Comparison of ENCODE assay signal across 21 cellular contexts in the genomic region with DNA sequence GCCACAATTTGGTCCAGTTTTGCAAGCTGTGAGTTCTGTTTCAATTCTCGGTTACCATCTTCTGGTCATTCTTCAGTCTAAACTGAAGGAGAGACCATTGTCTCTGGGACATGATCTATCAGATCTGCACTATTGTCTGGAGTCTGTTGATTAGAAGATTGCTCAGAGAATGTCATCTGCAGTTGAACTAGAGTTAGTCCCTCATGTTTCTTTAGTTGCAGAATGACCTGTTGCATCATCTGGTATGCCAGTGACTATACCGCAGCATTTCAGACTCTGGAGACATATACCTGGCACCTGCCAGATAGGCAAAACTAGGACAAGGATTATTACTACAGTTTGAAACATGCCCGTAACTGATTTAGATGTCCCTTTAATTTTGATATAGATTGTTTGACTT.
A peak's percentile ranks its signal among the peaks of the same experiment; 100 is the strongest.
DNase-seq lines count a peak whose midpoint lies in the region; ATAC-seq, FAIRE-seq and TF ChIP-seq lines count a peak whose summit lies in the region.
"Had no signal": no experiment of that assay in that cellular context is flagged by ENCODE, and none has a peak within 500 bp of the region (broad histone marks: within the 10 kb centered on the region; RNA-seq: fewer than 3 reads in every experiment).

No MANE protein-coding gene starts in this region.

- no peak overlapping the region for H3K9ac ChIP-seq in MM.1S (ENCODE audit: low read length)
- no peak overlapping the region for H3K9ac ChIP-seq in K562 (ENCODE audit: insufficient read depth in 1 of 2, low read depth in 2 of 2, low read length in 2 of 2)

- no peak for ATAC-seq in GM23338
- no peak; the same call in 2 of the 3 replicates for ATAC-seq in K562
- no peak for ATAC-seq in left lobe of liver
- ATAC-seq: A549 had no signal

- DNase-seq in GM12892 (ENCODE audit: insufficient read length) = no peak
- DNase-seq in GM23338 (ENCODE audit: low spot score) = no peak
- no peak for DNase-seq in MM.1S
- DNase-seq in K562 (ENCODE audit: extremely low read depth in 1 of 4, low spot score in 3 of 4) = no peak
- DNase-seq in MV-4-11 (lab: John Stamatoyannopoulos, UW) = no peak
- DNase-seq in left lobe of liver (ENCODE audit: low spot score) = no peak
- DNase-seq in activated CD4-positive, CD25-positive, alpha-beta regulatory T cell treated with anti-CD3 and anti-CD28 coated beads, Interleukin-2, amount 50 U/mL, for 72 hours = no peak
- no peak for DNase-seq in ACHN
- DNase-seq: 8988T; C1 segment of cervical spinal cord; Calu3; CD4-positive, alpha-beta memory T cell; COR-L47; DMS53; DMS79 treated with DMSO at 0.1 percent for 48 hours; GF-D8; GOT3 had no signal

- CTCF ChIA-PET in K562 (lab: Yijun Ruan, JAX; ENCODE audit: low intra/inter-chr PET ratio) = no interaction called here

- no TSS peak for BruUV-seq in K562 (replicated peaks; lab: Mats Ljungman, UMichigan)

- H3K36me3 Mint-ChIP-seq in GM23338 (ENCODE audit: low read depth) = no peaks in the 10 kb centered on the region
- H3K36me3 Mint-ChIP-seq: CD4-positive, alpha-beta memory T cell had no signal

- no peak for TF ChIP-seq RAD21 in K562 (CRISPR knock-in tag; conservative IDR thresholded peaks at IDR 0.05 in 1 of 2, IDR thresholded peaks at IDR 0.05 in 1 of 2)

- no peaks in the 10 kb centered on the region for H3K79me2 ChIP-seq in GM23338 (replicated peaks; ENCODE audit: insufficient read depth)
- H3K79me2 ChIP-seq in MM.1S (ENCODE audit: low read length) = no peaks in the 10 kb centered on the region
- H3K79me2 ChIP-seq in K562 (ENCODE audit: control insufficient read depth, insufficient read depth, low read length) = no peaks in the 10 kb centered on the region

- H3K27ac ChIP-seq in GM23338 (ENCODE audit: low read depth) (no peak overlapping the region), MM.1S (ENCODE audit: low read length) (no peak overlapping the region), K562 (ENCODE audit: extremely low read depth, low read depth, low read length) (no peak overlapping the region)
- H3K27ac ChIP-seq: A549 had no signal

- H3K4me1 Mint-ChIP-seq in GM23338 = no peaks in the 10 kb centered on the region
- H3K4me1 Mint-ChIP-seq: CD4-positive, alpha-beta memory T cell had no signal

- H3K9me3 ChIP-seq in MM.1S (replicated peaks; ENCODE audit: insufficient read depth, low read length) (no peaks in the 10 kb centered on the region), K562 (replicated peaks; ENCODE audit: control insufficient read depth, insufficient read depth, low read depth, low read length) (no peaks in the 10 kb centered on the region)
- H3K9me3 ChIP-seq: A549, HAP-1 had no signal

- H3K4me3 ChIP-seq in GM23338 (no peak overlapping the region), MM.1S (ENCODE audit: low read length) (no peak overlapping the region), K562 (no peak overlapping the region)
- H3K4me3 ChIP-seq: A549, HAP-1 had no signal

- no peaks in the 10 kb centered on the region for H3K9me1 ChIP-seq in K562 (ENCODE audit: control insufficient read depth, insufficient read depth, low read length)

- no peaks in the 10 kb centered on the region for H3K9me3 Mint-ChIP-seq in GM23338

- TF ChIP-seq CTCF in GM23338 (conservative IDR thresholded peaks at IDR 0.05; ENCODE audit: low read depth in 2 of 2) = no peak
- no peak for TF ChIP-seq CTCF in MM.1S (IDR thresholded peaks at IDR 0.05; ENCODE audit: low read length)
- TF ChIP-seq CTCF in K562 (IDR thresholded peaks at IDR 0.05 in 2 of 3, conservative IDR thresholded peaks at IDR 0.05 in 1 of 3; ENCODE audit: insufficient read depth in 2 of 3, low read depth in 1 of 3, low read length in 3 of 3) = no peak

- H3K4me1 ChIP-seq in GM23338 (ENCODE audit: insufficient read depth) (no peaks in the 10 kb centered on the region), MM.1S (ENCODE audit: low read length) (peaks cover 27% of the 10 kb centered on the region), K562 (replicated peaks in 1 of 2; ENCODE audit: control insufficient read depth in 2 of 2, insufficient read depth in 2 of 2, low read length in 2 of 2) (peaks cover 0 to 3% of the 10 kb centered on the region in 2 experiments; a peak in 2 of 5 replicates)
- H3K4me1 ChIP-seq: A549, HAP-1 had no signal

- no peak for TF ChIP-seq POLR2A in GM12892 (IDR thresholded peaks at IDR 0.05; ENCODE audit: low read depth, low read length)
- no peak for TF ChIP-seq POLR2A in K562 (conservative IDR thresholded peaks at IDR 0.05)

- H3K27ac Mint-ChIP-seq in GM23338 = no peak overlapping the region
- H3K27ac Mint-ChIP-seq: CD4-positive, alpha-beta memory T cell had no signal

- H3K27me3 Mint-ChIP-seq in GM23338 (ENCODE audit: insufficient read depth, low read depth, poor library complexity) = no peaks in the 10 kb centered on the region

- H2AFZ ChIP-seq in GM23338 (0 out of 2 replicates have a peak overlapping the region, but pooled peaks have one; percentile 14), MM.1S (ENCODE audit: low read length) (peak overlapping the region; percentile 12; the same call in 1 of the 2 replicates), K562 (ENCODE audit: low read depth, low read length) (no peak overlapping the region)

- FAIRE-seq in GM12892 (lab: Jason Lieb, UNC) (peak; percentile 44), K562 (lab: Jason Lieb, UNC) (peak; percentile 15)
- FAIRE-seq: A549, GM12891, H54 had no signal

- POLR2A ChIA-PET in K562 (lab: Yijun Ruan, JAX) = interaction anchor here (0.6 kb wide), 1 partner anchor 152 kb away, joined by 5 read pairs; no protein-coding TSS in a partner anchor

- H4K20me1 ChIP-seq in GM23338 (replicated peaks; ENCODE audit: insufficient read depth) = no peaks in the 10 kb centered on the region
- no peaks in the 10 kb centered on the region for H4K20me1 ChIP-seq in MM.1S (ENCODE audit: insufficient read depth, low read length)
- no peaks in the 10 kb centered on the region for H4K20me1 ChIP-seq in K562 (replicated peaks; ENCODE audit: control insufficient read depth, insufficient read depth, low read length)

- intact Hi-C loops in K562 (cut with micrococcal nuclease) = loop anchor here (10.0 kb wide), 1 partner anchor 559 kb away; no protein-coding TSS in a partner anchor

- TF ChIP-seq EP300 in K562 (IDR thresholded peaks at IDR 0.05; ENCODE audit: low read length) = no peak

- H3K9me2 ChIP-seq in GM23338 (ENCODE audit: insufficient read depth) (no peaks in the 10 kb centered on the region), MM.1S (replicated peaks; ENCODE audit: insufficient read depth, low read length) (no peaks in the 10 kb centered on the region)

- H3K36me3 ChIP-seq in GM23338 (ENCODE audit: insufficient read depth) (no peaks in the 10 kb centered on the region), MM.1S (replicated peaks; ENCODE audit: insufficient read depth, low read length) (no peaks in the 10 kb centered on the region), K562 (ENCODE audit: control insufficient read depth, insufficient read depth, low read length) (no peaks in the 10 kb centered on the region)
- H3K36me3 ChIP-seq: HAP-1 had no signal

- in situ Hi-C loops in K562 (cut with MboI) (loop anchor here (10.0 kb wide), 1 partner anchor 319 kb away; no protein-coding TSS in a partner anchor), ACHN (cut with HindIII; ENCODE audit: low pct_ligation_motif_present, low pct_unique_long_range_greater_than_20kb, low sequenced_read_pairs) (no loop called here)

- no peak overlapping the region for H3K4me2 ChIP-seq in GM23338
- H3K4me2 ChIP-seq in MM.1S (ENCODE audit: low read depth, low read length) = no peak overlapping the region
- no peak overlapping the region for H3K4me2 ChIP-seq in K562 (ENCODE audit: insufficient read depth, low read length)
- H3K4me2 ChIP-seq: A549 had no signal

- H3K27me3 ChIP-seq in GM23338 (ENCODE audit: insufficient read depth) = no peaks in the 10 kb centered on the region
- no peaks in the 10 kb centered on the region for H3K27me3 ChIP-seq in MM.1S (replicated peaks; ENCODE audit: insufficient read depth, low read length)
- H3K27me3 ChIP-seq in K562 (ENCODE audit: control insufficient read depth in 2 of 2, insufficient read depth in 2 of 2, low read length in 2 of 2) = no peaks in the 10 kb centered on the region

- WGBS in K562 (ENCODE audit: insufficient coverage, low coverage, missing lambda C conversion rate) = 1% methylated on average over 3 of the region's 3 CpGs

- H3F3A ChIP-seq in GM23338 (replicated peaks; ENCODE audit: low read depth) = no peaks in the 10 kb centered on the region
- 0 out of 2 replicates have a peak, but pooled peaks cover 4% of the 10 kb centered on the region for H3F3A ChIP-seq in MM.1S (ENCODE audit: insufficient read depth, low read length)

- no peak overlapping the region for H3K4me3 Mint-ChIP-seq in GM23338
- H3K4me3 Mint-ChIP-seq: CD4-positive, alpha-beta memory T cell had no signal

TF ChIP-seq in GM23338, 12 proteins besides CTCF, POLR2A, EP300 and RAD21 (continues in another document):
- TF ChIP-seq POLR2AphosphoS5 (IDR thresholded peaks at IDR 0.05; ENCODE audit: low read depth) (no peak), STAT1 (IDR thresholded peaks at IDR 0.05; ENCODE audit: unreplicated experiment) (no peak), JUNB (IDR thresholded peaks at IDR 0.05; ENCODE audit: unreplicated experiment) (no peak), EZH2 (IDR thresholded peaks at IDR 0.05; ENCODE audit: low read depth, unreplicated experiment) (no peak), ZNF331 (CRISPR knock-in tag; IDR thresholded peaks at IDR 0.05; ENCODE audit: low read depth) (no peak), EZH2phosphoT487 (IDR thresholded peaks at IDR 0.05; ENCODE audit: unreplicated experiment) (no peak), CREB1 (CRISPR knock-in tag; IDR thresholded peaks at IDR 0.05; ENCODE audit: low read depth) (no peak), NANOG (IDR thresholded peaks at IDR 0.05; ENCODE audit: borderline replicate concordance) (no peak)

TF ChIP-seq in K562, 482 proteins besides CTCF, POLR2A, EP300 and RAD21 (continues in another document):
- no peak for TF ChIP-seq TCF7 (IDR thresholded peaks at IDR 0.05; ENCODE audit: borderline replicate concordance)
- no peak for TF ChIP-seq ASH1L (IDR thresholded peaks at IDR 0.05; ENCODE audit: borderline replicate concordance, low read depth, partially characterized antibody)
- TF ChIP-seq THRAP3 (IDR thresholded peaks at IDR 0.05; ENCODE audit: borderline replicate concordance) = no peak
- no peak for TF ChIP-seq SMAD1 (IDR thresholded peaks at IDR 0.05; ENCODE audit: low read depth, low read length, partially characterized antibody)
- no peak for TF ChIP-seq TAF9B (IDR thresholded peaks at IDR 0.05; ENCODE audit: partially characterized antibody)
- no peak for TF ChIP-seq ESRRA (IDR thresholded peaks at IDR 0.05; ENCODE audit: borderline replicate concordance, low read depth)
- TF ChIP-seq ZNF197 (CRISPR knock-in tag; IDR thresholded peaks at IDR 0.05; ENCODE audit: low read depth) = no peak
